Comparison of ENCODE assay signal across 20 cellular contexts in genomic region chr3:175288616-175289015, GRCh38.
"Had no signal": no experiment of that assay in that cellular context is flagged by ENCODE, and none has a peak within 500 bp of the region (broad histone marks: within the 10 kb centered on the region; RNA-seq: fewer than 3 reads in every experiment).

No MANE protein-coding gene starts in this region.

- DNase-seq: activated CD4-positive, alpha-beta T cell treated with anti-CD3 and anti-CD28 coated beads, Interleukin-2, amount 50 U/mL, for 1 hour; activated CD4-positive, CD25-positive, alpha-beta regulatory T cell treated with anti-CD3 and anti-CD28 coated beads, Interleukin-2, amount 50 U/mL, for 72 hours; activated CD8-positive, alpha-beta memory T cell treated with anti-CD3 and anti-CD28 coated beads, Interleukin-2, amount 50 U/mL, for 4 hours; activated naive CD4-positive, alpha-beta T cell treated with anti-CD3 and anti-CD28 coated beads for 36 hours; activated naive CD8-positive, alpha-beta T cell treated with anti-CD3 and anti-CD28 coated beads, Interleukin-2, amount 50 U/mL, for 24 hours; activated T-cell treated with anti-CD3 and anti-CD28 coated beads, Interleukin-2, amount 50 U/mL, for 4 hours; aorta; central memory CD4-positive, alpha-beta T cell; colonic mucosa; endodermal cell; heart right ventricle; immature natural killer cell; mesendoderm; natural killer cell; ovary; right lobe of liver; stimulated activated naive B cell treated with anti-CD40 and anti-IgM and Interleukin-4, amounts not matched to agents 10 μg/mL and 1 μg/mL and 100 μg/mL, for 72 hours; T-helper 2 cell; upper lobe of left lung had no signal

- H3K4me3 ChIP-seq: colonic mucosa, heart right ventricle, ovary, right lobe of liver, thoracic aorta, upper lobe of left lung had no signal
